12 cellular contexts compared by ENCODE assay signal in the genomic region with DNA sequence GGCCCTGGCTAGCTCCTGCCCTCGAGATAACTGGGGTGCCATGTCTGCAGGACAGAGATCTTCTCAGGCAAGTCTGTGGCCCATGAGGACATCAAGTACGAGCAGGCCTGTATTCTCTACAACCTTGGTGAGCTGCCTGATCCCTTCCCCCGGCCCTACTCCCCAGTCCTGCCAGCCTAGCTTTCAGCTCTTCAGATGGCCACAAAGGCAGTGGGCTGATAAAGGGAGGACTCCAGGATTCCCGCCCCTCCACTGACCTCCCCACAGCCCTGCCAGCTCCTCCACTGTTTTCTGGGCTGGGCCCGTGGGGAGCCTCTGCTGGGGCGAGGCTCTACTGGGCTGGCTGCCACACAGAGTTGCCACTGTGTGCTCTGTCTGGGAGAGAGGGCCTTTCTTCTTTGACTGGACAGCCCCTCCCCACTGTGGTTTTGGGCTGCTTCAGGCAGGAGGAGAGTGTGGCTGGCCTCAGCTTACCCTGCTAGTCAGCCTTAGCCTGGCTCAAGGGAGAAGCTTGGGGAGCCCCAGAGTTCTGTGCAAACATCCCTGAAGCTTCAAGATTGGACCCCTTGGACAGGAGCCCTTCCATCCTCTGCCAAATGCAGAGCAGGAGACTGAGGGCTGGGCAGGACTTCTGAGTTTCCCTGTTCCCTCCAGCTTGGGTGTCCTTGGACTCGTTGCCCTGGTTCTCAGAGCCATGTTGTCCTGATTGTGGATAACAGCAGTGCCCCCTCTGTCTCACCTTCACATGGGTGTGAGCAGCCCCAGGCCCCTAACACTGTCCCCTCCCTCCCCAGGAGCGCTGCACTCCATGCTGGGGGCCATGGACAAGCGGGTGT. TPM values are rescaled to one million over a fixed set of nuclear protein-coding genes. Genes with fewer than 3 reads are reported as not detected.
DNase-seq lines count a peak whose midpoint lies in the region; ATAC-seq lines count a peak whose summit lies in the region.
"Had no signal": no experiment of that assay in that cellular context is flagged by ENCODE, and none has a peak within 500 bp of the region (broad histone marks: within the 10 kb centered on the region; RNA-seq: fewer than 3 reads in every experiment).

No MANE protein-coding gene starts in this region.

- peak overlapping the region; percentile 46 for H3K27ac Mint-ChIP-seq in dendritic cell treated with granulocyte-macrophage colony-stimulating factor and Interleukin-4, amounts not matched to agents 40 ng/mL and 50 ng/mL, for 4 days
- H3K27ac Mint-ChIP-seq in effector memory CD8-positive, alpha-beta T cell, result no peak overlapping the region

- H3K27ac ChIP-seq in subcutaneous abdominal adipose tissue (ENCODE audit: low read depth, low read length), result peak overlapping the region; percentile 63
- H3K27ac ChIP-seq: SJSA1 had no signal

- H3K4me3 Mint-ChIP-seq in dendritic cell treated with granulocyte-macrophage colony-stimulating factor and Interleukin-4, amounts not matched to agents 40 ng/mL and 50 ng/mL, for 4 days, result no peak overlapping the region
- H3K4me3 Mint-ChIP-seq in effector memory CD8-positive, alpha-beta T cell, result no peak overlapping the region
- H3K4me3 Mint-ChIP-seq: stimulated activated memory B cell treated with anti-CD40 and anti-IgM and Interleukin-4, amounts not matched to agents 10 μg/mL and 1 μg/mL and 100 μg/mL, for 72 hours had no signal

- H3K9me3 ChIP-seq in MG63, result no peaks in the 10 kb centered on the region
- no peaks in the 10 kb centered on the region for H3K9me3 ChIP-seq in subcutaneous abdominal adipose tissue (ENCODE audit: control insufficient read depth in 5 of 5, low read length in 5 of 5)
- H3K9me3 ChIP-seq: gastrocnemius medialis, SJSA1 had no signal

- DNase-seq in MG63 (peak; percentile 30), left colon (peak in 1 of 2 donors; percentile 9), NCI-H1694 treated with DMSO at 0.1 percent for 48 hours (lab: John Stamatoyannopoulos, UW) (no peak)
- DNase-seq in effector CD8-positive, alpha-beta T cell (lab: John Stamatoyannopoulos, UW), result no peak
- no peak for DNase-seq in effector memory CD8-positive, alpha-beta T cell
- DNase-seq: gastrocnemius medialis, NCI-H146 had no signal

- H3K27me3 Mint-ChIP-seq in dendritic cell treated with granulocyte-macrophage colony-stimulating factor and Interleukin-4, amounts not matched to agents 40 ng/mL and 50 ng/mL, for 4 days, result no peaks in the 10 kb centered on the region
- no peaks in the 10 kb centered on the region for H3K27me3 Mint-ChIP-seq in effector memory CD8-positive, alpha-beta T cell
- H3K27me3 Mint-ChIP-seq: stimulated activated memory B cell treated with anti-CD40 and anti-IgM and Interleukin-4, amounts not matched to agents 10 μg/mL and 1 μg/mL and 100 μg/mL, for 72 hours had no signal

- no peaks in the 10 kb centered on the region for H3K36me3 ChIP-seq in MG63
- peaks cover 0 to 58% (median 46%) of the 10 kb centered on the region in 5 donors for H3K36me3 ChIP-seq in subcutaneous abdominal adipose tissue (ENCODE audit: control insufficient read depth in 5 of 5, insufficient read depth in 5 of 5, low read length in 5 of 5)

- peaks cover 21% of the 10 kb centered on the region for H3K4me1 Mint-ChIP-seq in dendritic cell treated with granulocyte-macrophage colony-stimulating factor and Interleukin-4, amounts not matched to agents 40 ng/mL and 50 ng/mL, for 4 days (ENCODE audit: low read depth)
- peaks cover 4 to 5% of the 10 kb centered on the region in 2 donors for H3K4me1 Mint-ChIP-seq in effector memory CD8-positive, alpha-beta T cell (ENCODE audit: low read depth in 2 of 2)

- intact Hi-C loops in dendritic cell treated with granulocyte-macrophage colony-stimulating factor and Interleukin-4, amounts not matched to agents 40 ng/mL and 50 ng/mL, for 4 days (cut with micrococcal nuclease), result no loop called here
- intact Hi-C loops in left colon (cut with DNase I, micrococcal nuclease), result no loop called here

- H3K9ac ChIP-seq in subcutaneous abdominal adipose tissue (ENCODE audit: low read length in 5 of 5), result peak overlapping the region in 4 of 5 donors; percentile 2 to 42 (median 12)

- peaks cover 90% of the 10 kb centered on the region for H3K36me3 Mint-ChIP-seq in dendritic cell treated with granulocyte-macrophage colony-stimulating factor and Interleukin-4, amounts not matched to agents 40 ng/mL and 50 ng/mL, for 4 days (ENCODE audit: low read depth)
- peaks cover 15% of the 10 kb centered on the region for H3K36me3 Mint-ChIP-seq in effector memory CD8-positive, alpha-beta T cell (ENCODE audit: insufficient read depth)

- no peaks in the 10 kb centered on the region for H3K27me3 ChIP-seq in MG63
- no peaks in the 10 kb centered on the region for H3K27me3 ChIP-seq in subcutaneous abdominal adipose tissue (ENCODE audit: control insufficient read depth in 5 of 5, insufficient read depth in 4 of 5, low read length in 5 of 5)
- H3K27me3 ChIP-seq: gastrocnemius medialis, SJSA1 had no signal

- H3K9me3 Mint-ChIP-seq in dendritic cell treated with granulocyte-macrophage colony-stimulating factor and Interleukin-4, amounts not matched to agents 40 ng/mL and 50 ng/mL, for 4 days, result no peaks in the 10 kb centered on the region
- no peaks in the 10 kb centered on the region for H3K9me3 Mint-ChIP-seq in effector memory CD8-positive, alpha-beta T cell
- H3K9me3 Mint-ChIP-seq: stimulated activated memory B cell treated with anti-CD40 and anti-IgM and Interleukin-4, amounts not matched to agents 10 μg/mL and 1 μg/mL and 100 μg/mL, for 72 hours had no signal

- peaks cover 6 to 47% (median 31%) of the 10 kb centered on the region in 5 donors for H3K4me1 ChIP-seq in subcutaneous abdominal adipose tissue (ENCODE audit: control insufficient read depth in 5 of 5, insufficient read depth in 5 of 5, low read length in 5 of 5)
- H3K4me1 ChIP-seq: SJSA1 had no signal

- ATAC-seq in left colon (peak; percentile 37), HG03354 (IDR thresholded peaks at IDR 0.05; ENCODE audit: poor library complexity, severe bottlenecking, unreplicated experiment) (no peak)
- ATAC-seq in effector memory CD8-positive, alpha-beta T cell (replicated peaks), result no peak
- ATAC-seq: stimulated activated memory B cell treated with anti-CD40 and anti-IgM and Interleukin-4, amounts not matched to agents 10 μg/mL and 1 μg/mL and 100 μg/mL, for 72 hours had no signal

- H3K4me3 ChIP-seq in MG63 (no peak overlapping the region), subcutaneous abdominal adipose tissue (ENCODE audit: low read depth in 1 of 5, low read length in 5 of 5) (peak overlapping the region in 1 of 5 donors; percentile 0)
- H3K4me3 ChIP-seq: gastrocnemius medialis, SJSA1 had no signal

RNA-seq across cellular contexts. Expression of gene PTPN23, which starts 24.4 kb away (rescaled TPM):
- 3.8 and 5.4 TPM in 2 replicates for total RNA-seq in MG63 (2014; rRNA removed; shearing (Covaris generic); ENCODE audit: low replicate concordance)
- total RNA-seq in left colon, result 10 to 100 TPM; 35.9 to 43.4 TPM
